ENCODE assay signal across 8 cellular contexts in the genomic region with DNA sequence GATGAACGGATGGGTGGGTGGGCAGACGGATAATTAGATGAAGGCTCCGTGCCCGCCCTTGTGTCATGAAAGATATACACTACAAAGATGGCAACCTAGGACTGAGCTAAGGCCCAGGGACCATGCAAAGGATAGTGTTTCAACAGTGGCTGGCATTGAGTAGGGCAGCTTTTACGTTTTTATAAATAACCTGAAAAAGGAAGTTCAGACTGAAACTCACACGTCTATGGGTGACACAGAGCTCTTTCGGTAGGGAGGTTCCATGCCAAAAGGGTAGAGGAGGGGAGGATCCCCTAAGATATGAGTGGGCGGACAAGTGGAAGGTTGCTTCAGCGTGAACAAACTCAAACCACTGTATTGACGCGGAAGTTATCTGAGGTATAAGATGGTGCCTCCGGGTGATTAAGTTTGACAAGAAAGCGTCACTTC.
DNase-seq lines count a peak whose midpoint lies in the region; ATAC-seq and TF ChIP-seq lines count a peak whose summit lies in the region.

No MANE protein-coding gene starts in this region.

- H3K23ac ChIP-seq in neuronal stem cell (ENCODE audit: low read depth, low read length, poor library complexity) = no peak overlapping the region

- H2BK120ac ChIP-seq in neuronal stem cell (ENCODE audit: low read depth, low read length) = no peak overlapping the region

- H3K4ac ChIP-seq in neuronal stem cell (ENCODE audit: low read length) = no peak overlapping the region

- H2AFZ ChIP-seq in neuronal stem cell (ENCODE audit: low read length) = no peak overlapping the region

- no peaks in the 10 kb centered on the region for H3K79me1 ChIP-seq in neuronal stem cell (ENCODE audit: low read depth, low read length)

- H2AK5ac ChIP-seq in neuronal stem cell (ENCODE audit: low read depth, low read length) = no peak overlapping the region

- H3K36me3 Mint-ChIP-seq in CD4-positive, alpha-beta T cell (ENCODE audit: low read depth) = no peaks in the 10 kb centered on the region

- no peak overlapping the region for H2BK5ac ChIP-seq in neuronal stem cell (ENCODE audit: low read length)

- H4K8ac ChIP-seq in neuronal stem cell (ENCODE audit: low read depth, low read length) = no peak overlapping the region

- no peaks in the 10 kb centered on the region for H3K27me3 Mint-ChIP-seq in CD4-positive, alpha-beta T cell

- H3K4me3 Mint-ChIP-seq in CD4-positive, alpha-beta T cell = peak overlapping the region; percentile 54

- H3K9ac ChIP-seq in neuronal stem cell (ENCODE audit: low read depth, low read length, poor library complexity) = no peak overlapping the region

- no peak overlapping the region for H4K91ac ChIP-seq in neuronal stem cell (ENCODE audit: low read depth, low read length, poor library complexity)

- no peaks in the 10 kb centered on the region for H3K9me3 Mint-ChIP-seq in CD4-positive, alpha-beta T cell

- no peak overlapping the region for H3K27ac Mint-ChIP-seq in CD4-positive, alpha-beta T cell

- H3K36me3 ChIP-seq in neuronal stem cell (replicated peaks in 1 of 2; ENCODE audit: control insufficient read depth in 2 of 2, insufficient read depth in 2 of 2, low read length in 2 of 2) = no peaks in the 10 kb centered on the region

- no peaks in the 10 kb centered on the region for H3K27me3 ChIP-seq in CD4-positive, alpha-beta T cell (ENCODE audit: control insufficient read depth, insufficient read depth, low read length)
- H3K27me3 ChIP-seq in HL-60 (ENCODE audit: insufficient read depth, poor library complexity, severe bottlenecking) (no peaks in the 10 kb centered on the region), neuronal stem cell (ENCODE audit: control insufficient read depth in 3 of 3, insufficient read depth in 3 of 3, low read depth in 1 of 3, low read length in 3 of 3) (no peaks in the 10 kb centered on the region)

- H3K18ac ChIP-seq in neuronal stem cell (ENCODE audit: low read length) = no peak overlapping the region

- no peak overlapping the region for H3K4me2 ChIP-seq in neuronal stem cell (ENCODE audit: insufficient read depth, low read length, poor library complexity, severe bottlenecking)

- no peak overlapping the region for H2BK15ac ChIP-seq in neuronal stem cell (ENCODE audit: low read length)

- peak overlapping the region; percentile 66 for H3K27ac ChIP-seq in CD4-positive, alpha-beta T cell (ENCODE audit: low read depth, low read length)
- H3K27ac ChIP-seq in HL-60 (replicated peaks) = peak overlapping the region; percentile 76
- H3K27ac ChIP-seq in neuronal stem cell (replicated peaks; ENCODE audit: low read length) = no peak overlapping the region

- ATAC-seq in CD4-positive, alpha-beta T cell (ENCODE audit: poor library complexity) = peak; percentile 71
- ATAC-seq in GM21390 (IDR thresholded peaks at IDR 0.05; ENCODE audit: unreplicated experiment) (peak; percentile 76), SK-N-SH treated with all-trans-retinoic acid at 6 μM for 48 hours (no peak)

- no peaks in the 10 kb centered on the region for H3K9me3 ChIP-seq in CD4-positive, alpha-beta T cell (ENCODE audit: control insufficient read depth, low read length)
- H3K9me3 ChIP-seq in neuronal stem cell (replicated peaks in 1 of 2; ENCODE audit: control insufficient read depth in 2 of 2, insufficient read depth in 1 of 2, low read depth in 1 of 2, low read length in 2 of 2) = no peaks in the 10 kb centered on the region

- POLR2A ChIA-PET in CD4-positive, alpha-beta T cell (lab: Charles Lee) = interaction anchor here (0.9 to 7.3 kb wide), 13 partner anchors 8 to 106 kb away, joined by 3 to 69 read pairs (median 5); partner anchors contain the start of gene UBASH3B

- H3K14ac ChIP-seq in neuronal stem cell (ENCODE audit: low read length) = no peak overlapping the region

- TF ChIP-seq CTCF in CD4-positive, alpha-beta T cell (IDR thresholded peaks at IDR 0.05) = no peak
- no peak for TF ChIP-seq CTCF in HL-60 (IDR thresholded peaks at IDR 0.05; ENCODE audit: insufficient read depth, low read length)

- H3K4me3 ChIP-seq in HL-60 (replicated peaks; ENCODE audit: insufficient read depth, low read length) (no peak overlapping the region), neuronal stem cell (ENCODE audit: low read length in 2 of 2) (no peak overlapping the region)

- WGBS in neuronal stem cell (ENCODE audit: extremely low coverage in 2 of 2, insufficient read length in 2 of 2, insufficient replicate concordance in 1 of 2), 2 donors = no CpG with 5 or more reads among the region's 13 CpGs

- CTCF ChIA-PET in CD4-positive, alpha-beta T cell (lab: Charles Lee) = interaction anchor here (0.9 to 1.8 kb wide), 3 partner anchors 8 to 117 kb away, joined by 5 to 7 read pairs (median 5); partner anchors contain the start of gene UBASH3B

- intact Hi-C loops in CD4-positive, alpha-beta T cell (cut with DNase I, micrococcal nuclease) = loop anchor here in 1 of 2 experiments (2.0 kb wide), 1 partner anchor 49 kb away; no protein-coding TSS in a partner anchor

- peaks cover 16 to 19% of the 10 kb centered on the region in 2 donors for H3K4me1 ChIP-seq in neuronal stem cell (ENCODE audit: control insufficient read depth in 2 of 2, insufficient read depth in 1 of 2, low read depth in 1 of 2, low read length in 2 of 2)

- peaks cover 33% of the 10 kb centered on the region for H3K4me1 Mint-ChIP-seq in CD4-positive, alpha-beta T cell (ENCODE audit: low read depth)

- DNase-seq in CD4-positive, alpha-beta T cell = peak in 5 of 10 experiments; percentile 18 to 52 (median 28)
- DNase-seq in HL-60 (ENCODE audit: low read depth in 1 of 2, low spot score in 1 of 2) (peak; percentile 75 to 85), neuronal stem cell (ENCODE audit: low spot score) (no peak), NCI-H1930 (lab: John Stamatoyannopoulos, UW) (no peak)
- peak; percentile 31 for DNase-seq in activated T-cell treated with anti-CD3 and anti-CD28 coated beads, Interleukin-2, amount 50 U/mL, for 1 hour
- DNase-seq in stimulated activated CD4-positive, alpha-beta T cell treated with anti-CD3 and anti-CD28 coated beads, Interleukin-4, amount 100 ng/mL, for 24 hours = peak; percentile 82

- no peak overlapping the region for H2BK12ac ChIP-seq in neuronal stem cell (ENCODE audit: low read length)

TF ChIP-seq in SK-N-SH treated with all-trans-retinoic acid at 6 μM for 48 hours, 23 proteins besides CTCF, POLR2A, EP300 and RAD21:
- no peak for TF ChIP-seq BACH2 (CRISPR knock-in tag; IDR thresholded peaks at IDR 0.05; ENCODE audit: borderline replicate concordance)
TF ChIP-seq in SK-N-SH treated with all-trans-retinoic acid at 6 μM for 48 hours: peak in this region for 0.

Comparison
In these comparisons a context has a peak if more than half of its experiments do, and no peak if none do; other contexts are left out.
1. DNase-seq: peak in HL-60 (2 of 2), activated T-cell treated with anti-CD3 and anti-CD28 coated beads, Interleukin-2, amount 50 U/mL, for 1 hour (single experiment) and stimulated activated CD4-positive, alpha-beta T cell treated with anti-CD3 and anti-CD28 coated beads, Interleukin-4, amount 100 ng/mL, for 24 hours (single experiment); none in neuronal stem cell (single experiment) and NCI-H1930 (0 of 2).